ENCODE assay signal across 9 cellular contexts in genomic region chr1:58395355-58395754, GRCh38.
DNase-seq lines count a peak whose midpoint lies in the region; TF ChIP-seq lines count a peak whose summit lies in the region.
"Had no signal": no experiment of that assay in that cellular context is flagged by ENCODE, and none has a peak within 500 bp of the region (broad histone marks: within the 10 kb centered on the region; RNA-seq: fewer than 3 reads in every experiment).

No MANE protein-coding gene starts in this region.

- H3K4me3 ChIP-seq in HUES64 (ENCODE audit: low read length) (no peak overlapping the region), kidney epithelial cell (ENCODE audit: low read depth, low read length) (no peak overlapping the region)

- H3K27me3 ChIP-seq in HUES64 (ENCODE audit: insufficient read depth, low read length) (no peaks in the 10 kb centered on the region), kidney epithelial cell (ENCODE audit: control insufficient read depth, insufficient read depth, low read length) (no peaks in the 10 kb centered on the region)

- no peak for TF ChIP-seq CTCF in AG09319 (IDR thresholded peaks at IDR 0.05; ENCODE audit: low read depth, low read length)
- no peak for TF ChIP-seq CTCF in kidney epithelial cell (IDR thresholded peaks at IDR 0.05; ENCODE audit: insufficient read depth, low read length, poor library complexity, severe bottlenecking)

- no peaks in the 10 kb centered on the region for H3K9me3 ChIP-seq in HUES64 (ENCODE audit: insufficient read depth, low read depth, low read length)

- 43% methylated on average over 2 of the region's 2 CpGs for WGBS in HUES64

- H3K36me3 ChIP-seq in HUES64 (ENCODE audit: insufficient read depth, low read length) (no peaks in the 10 kb centered on the region), kidney epithelial cell (ENCODE audit: control insufficient read depth, insufficient read depth, low read length) (no peaks in the 10 kb centered on the region)

- peak overlapping the region; percentile 69 for H3K27ac ChIP-seq in HUES64 (ENCODE audit: low read depth, low read length)

- H3K9ac ChIP-seq in HUES64 (ENCODE audit: low read depth, low read length) = peak overlapping the region; percentile 57; the same call in 1 of the 2 replicates

- DNase-seq in AG09319 (ENCODE audit: extremely low read depth, low read depth) = peak; percentile 55
- DNase-seq in astrocyte of the hippocampus (ENCODE audit: low read depth, low spot score) = peak; percentile 85
- peak; percentile 63 for DNase-seq in kidney epithelial cell (ENCODE audit: low read depth)
- DNase-seq in NCI-H2196 (lab: John Stamatoyannopoulos, UW; ENCODE audit: unreplicated experiment) = no peak
- no peak for DNase-seq in OCI-M2 (lab: John Stamatoyannopoulos, UW; ENCODE audit: unreplicated experiment)
- no peak for DNase-seq in stimulated activated naive CD4-positive, alpha-beta T cell (lab: John Stamatoyannopoulos, UW)
- DNase-seq in DMS 273 (lab: John Stamatoyannopoulos, UW; ENCODE audit: unreplicated experiment) = no peak
- DNase-seq: DMS 273 treated with DMSO at 0.1 percent for 48 hours had no signal

- peaks cover 38% of the 10 kb centered on the region for H3K4me1 ChIP-seq in HUES64 (ENCODE audit: insufficient read depth, low read length)

Comparison
In these comparisons a context has a peak if more than half of its experiments do, and no peak if none do; other contexts are left out.
1. DNase-seq: peak in AG09319 (single experiment), astrocyte of the hippocampus (single experiment) and kidney epithelial cell (single experiment); none in NCI-H2196 (single experiment), OCI-M2 (single experiment), stimulated activated naive CD4-positive, alpha-beta T cell (0 of 6) and DMS 273 (single experiment).